Comparison of ENCODE assay signal across 1 cellular context in the genomic region with DNA sequence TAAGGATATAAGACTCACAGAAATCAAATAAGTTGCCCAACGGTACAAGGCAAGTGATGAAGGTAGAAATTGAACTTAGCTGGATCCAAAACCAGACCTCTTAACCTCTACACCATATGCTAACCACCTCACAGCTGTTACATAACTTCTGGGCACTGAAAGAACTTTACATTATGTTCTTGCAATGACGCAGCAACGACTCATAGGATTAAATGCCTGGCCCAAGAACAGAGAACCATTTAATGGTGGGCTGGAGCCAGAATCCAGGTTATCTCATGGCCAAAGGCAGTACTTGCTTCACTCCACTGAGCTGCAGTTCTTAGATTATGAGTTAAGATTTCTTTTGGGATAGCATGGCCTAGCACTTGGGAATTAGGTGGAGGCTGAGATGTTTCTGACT.
TF ChIP-seq lines count a peak whose summit lies in the region.

No MANE protein-coding gene starts in this region.

TF ChIP-seq in GM12891, 5 proteins besides CTCF, POLR2A, EP300 and RAD21:
- TF ChIP-seq POLR2AphosphoS5 (IDR thresholded peaks at IDR 0.05; ENCODE audit: low read depth, low read length) (no peak), POU2F2 (IDR thresholded peaks at IDR 0.05; ENCODE audit: low read depth, low read length) (no peak), TAF1 (IDR thresholded peaks at IDR 0.05; ENCODE audit: low read depth, low read length) (no peak), SPI1 (IDR thresholded peaks at IDR 0.05; ENCODE audit: low read depth, low read length) (no peak), PAX5 (IDR thresholded peaks at IDR 0.05; ENCODE audit: insufficient read depth, low read length, severe bottlenecking) (no peak)
